In genomic region chr7:50757703-50758390, GRCh38 we compare ENCODE assay signal across 33 cellular contexts.
"Had no signal": no experiment of that assay in that cellular context is flagged by ENCODE, and none has a peak within 500 bp of the region (broad histone marks: within the 10 kb centered on the region; RNA-seq: fewer than 3 reads in every experiment).

No MANE protein-coding gene starts in this region.

- H3K4me1 ChIP-seq: colonic mucosa had no signal

- H3K27ac Mint-ChIP-seq: activated CD4-positive, alpha-beta memory T cell treated with anti-CD3 and anti-CD28 coated beads for 36 hours; activated CD4-positive, alpha-beta T cell treated with anti-CD3 and anti-CD28 coated beads for 36 hours; activated CD4-positive, alpha-beta T cell treated with anti-CD3 and anti-CD28 coated beads, Interleukin-2, amount 10 ng/mL, durations not matched to agents 24 days and 14 days; activated CD8-positive, alpha-beta memory T cell treated with anti-CD3 and anti-CD28 coated beads, Interleukin-2, amount 10 ng/mL, durations not matched to agents 7 days and 5 days; activated CD8-positive, alpha-beta T cell treated with anti-CD3 and anti-CD28 coated beads, Interleukin-2, amount 10 ng/mL, durations not matched to agents 7 days and 5 days; activated naive CD4-positive, alpha-beta T cell treated with anti-CD3 and anti-CD28 coated beads for 36 hours; activated naive CD4-positive, alpha-beta T cell treated with anti-CD3 and anti-CD28 coated beads, Interleukin-2, amount 50 U/mL, for 24 hours; activated naive CD8-positive, alpha-beta T cell treated with anti-CD3 and anti-CD28 coated beads for 36 hours; activated naive CD8-positive, alpha-beta T cell treated with anti-CD3 and anti-CD28 coated beads, Interleukin-2, amount 50 U/mL, for 24 hours; activated T-helper 1 cell treated with anti-CD3 and anti-CD28 coated beads, Interleukin-12 subunit alpha, Interleukin-12 subunit beta, Interleukin-2, Interleukin-4 antibody, amounts not matched to agents 30 ng/mL and 10 ng/mL and 1 ng/mL, durations not matched to agents 14 hours and 24 hours and 36 hours; activated T-helper 2 cell treated with anti-CD3 and anti-CD28 coated beads, Interferon-gamma antibody, Interleukin-2, Interleukin-4, amounts not matched to agents 10 μg/mL and 5 μg/mL and 100 μg/mL, durations not matched to agents 14 hours and 24 hours and 36 hours; T-helper 17 cell; T-helper 2 cell treated with Interferon-gamma antibody and Interleukin-4, amounts not matched to agents 5 μg/mL and 100 μg/mL, for 36 hours had no signal

- H3K9me3 Mint-ChIP-seq: activated CD4-positive, alpha-beta memory T cell treated with anti-CD3 and anti-CD28 coated beads for 36 hours; activated CD4-positive, alpha-beta T cell treated with anti-CD3 and anti-CD28 coated beads, Interleukin-2, amount 10 ng/mL, durations not matched to agents 24 days and 14 days; activated T-helper 1 cell treated with anti-CD3 and anti-CD28 coated beads, Interleukin-12 subunit alpha, Interleukin-12 subunit beta, Interleukin-2, Interleukin-4 antibody, amounts not matched to agents 30 ng/mL and 10 ng/mL and 1 ng/mL, durations not matched to agents 14 hours and 24 hours and 36 hours; activated T-helper 2 cell treated with anti-CD3 and anti-CD28 coated beads, Interferon-gamma antibody, Interleukin-2, Interleukin-4, amounts not matched to agents 10 μg/mL and 5 μg/mL and 100 μg/mL, durations not matched to agents 14 hours and 24 hours and 36 hours; T-helper 2 cell treated with Interferon-gamma antibody and Interleukin-4, amounts not matched to agents 5 μg/mL and 100 μg/mL, for 36 hours had no signal

- H3K4me3 ChIP-seq: adrenal gland, body of pancreas, colonic mucosa, esophagus squamous epithelium, gastroesophageal sphincter had no signal

- H3K4me3 Mint-ChIP-seq: activated CD4-positive, alpha-beta memory T cell treated with anti-CD3 and anti-CD28 coated beads for 36 hours; activated CD4-positive, alpha-beta T cell treated with anti-CD3 and anti-CD28 coated beads for 36 hours; activated CD4-positive, alpha-beta T cell treated with anti-CD3 and anti-CD28 coated beads, Interleukin-2, amount 10 ng/mL, durations not matched to agents 24 days and 14 days; activated CD8-positive, alpha-beta memory T cell treated with anti-CD3 and anti-CD28 coated beads, Interleukin-2, amount 10 ng/mL, durations not matched to agents 7 days and 5 days; activated CD8-positive, alpha-beta T cell treated with anti-CD3 and anti-CD28 coated beads, Interleukin-2, amount 10 ng/mL, durations not matched to agents 7 days and 5 days; activated naive CD4-positive, alpha-beta T cell treated with anti-CD3 and anti-CD28 coated beads for 36 hours; activated naive CD4-positive, alpha-beta T cell treated with anti-CD3 and anti-CD28 coated beads, Interleukin-2, amount 50 U/mL, for 24 hours; activated naive CD8-positive, alpha-beta T cell treated with anti-CD3 and anti-CD28 coated beads for 36 hours; activated naive CD8-positive, alpha-beta T cell treated with anti-CD3 and anti-CD28 coated beads, Interleukin-2, amount 50 U/mL, for 24 hours; activated T-helper 1 cell treated with anti-CD3 and anti-CD28 coated beads, Interleukin-12 subunit alpha, Interleukin-12 subunit beta, Interleukin-2, Interleukin-4 antibody, amounts not matched to agents 30 ng/mL and 10 ng/mL and 1 ng/mL, durations not matched to agents 14 hours and 24 hours and 36 hours; T-helper 17 cell; T-helper 2 cell treated with Interferon-gamma antibody and Interleukin-4, amounts not matched to agents 5 μg/mL and 100 μg/mL, for 36 hours had no signal

- H3K27ac ChIP-seq: adrenal gland, colonic mucosa, epithelial cell of prostate, esophagus squamous epithelium, gastroesophageal sphincter, WERI-Rb-1 had no signal

- H3K36me3 Mint-ChIP-seq: activated CD4-positive, alpha-beta memory T cell treated with anti-CD3 and anti-CD28 coated beads for 36 hours; activated CD8-positive, alpha-beta memory T cell treated with anti-CD3 and anti-CD28 coated beads, Interleukin-2, amount 10 ng/mL, durations not matched to agents 7 days and 5 days had no signal

- H3K27me3 Mint-ChIP-seq: activated CD4-positive, alpha-beta memory T cell treated with anti-CD3 and anti-CD28 coated beads for 36 hours; activated CD4-positive, alpha-beta T cell treated with anti-CD3 and anti-CD28 coated beads for 36 hours; activated CD4-positive, alpha-beta T cell treated with anti-CD3 and anti-CD28 coated beads, Interleukin-2, amount 10 ng/mL, durations not matched to agents 24 days and 14 days; activated CD8-positive, alpha-beta memory T cell treated with anti-CD3 and anti-CD28 coated beads, Interleukin-2, amount 10 ng/mL, durations not matched to agents 7 days and 5 days; activated naive CD4-positive, alpha-beta T cell treated with anti-CD3 and anti-CD28 coated beads, Interleukin-2, amount 50 U/mL, for 24 hours; activated naive CD8-positive, alpha-beta T cell treated with anti-CD3 and anti-CD28 coated beads for 36 hours; activated naive CD8-positive, alpha-beta T cell treated with anti-CD3 and anti-CD28 coated beads, Interleukin-2, amount 50 U/mL, for 24 hours; T-helper 17 cell had no signal

- H3K27me3 ChIP-seq: adrenal gland, body of pancreas, colonic mucosa, esophagus squamous epithelium, gastroesophageal sphincter had no signal

- H3K36me3 ChIP-seq: adrenal gland, colonic mucosa, WERI-Rb-1 had no signal

- DNase-seq: activated CD4-positive, alpha-beta memory T cell treated with anti-CD3 and anti-CD28 coated beads for 36 hours; activated CD4-positive, alpha-beta T cell treated with anti-CD3 and anti-CD28 coated beads for 36 hours; activated CD4-positive, alpha-beta T cell treated with anti-CD3 and anti-CD28 coated beads, Interleukin-2, amount 10 ng/mL, durations not matched to agents 24 days and 14 days; activated CD4-positive, CD25-positive, alpha-beta regulatory T cell; activated CD4-positive, CD25-positive, alpha-beta regulatory T cell treated with anti-CD3 and anti-CD28 coated beads, Interleukin-2, amount 50 U/mL, for 72 hours; activated CD8-positive, alpha-beta memory T cell treated with anti-CD3 and anti-CD28 coated beads, Interleukin-2, amount 10 ng/mL, durations not matched to agents 7 days and 5 days; activated CD8-positive, alpha-beta memory T cell treated with anti-CD3 and anti-CD28 coated beads, Interleukin-2, amount 50 U/mL, for 4 hours; activated CD8-positive, alpha-beta T cell treated with anti-CD3 and anti-CD28 coated beads, Interleukin-2, amount 10 ng/mL, durations not matched to agents 7 days and 5 days; activated effector memory CD4-positive, alpha-beta T cell treated with anti-CD3 and anti-CD28 coated beads, Interleukin-2, amount 50 U/mL, for 16 hours; activated naive CD4-positive, alpha-beta T cell treated with anti-CD3 and anti-CD28 coated beads for 36 hours; activated naive CD8-positive, alpha-beta T cell treated with anti-CD3 and anti-CD28 coated beads for 36 hours; activated naive CD8-positive, alpha-beta T cell treated with anti-CD3 and anti-CD28 coated beads, Interleukin-2, amount 50 U/mL, for 24 hours; activated T-cell treated with anti-CD3 and anti-CD28 coated beads, Interleukin-2, amount 50 U/mL, for 1 hour; activated T-cell treated with anti-CD3 and anti-CD28 coated beads, Interleukin-2, amount 50 U/mL, for 48 hours; adrenal gland; amygdala; aorta; body of pancreas; caudate nucleus; colonic mucosa; effector CD8-positive, alpha-beta T cell; esophagus squamous epithelium; foreskin melanocyte; T-helper 1 cell; T-helper 17 cell; T1000; WERI-Rb-1 had no signal

- H3K9me3 ChIP-seq: adrenal gland, body of pancreas, colonic mucosa, esophagus squamous epithelium, gastroesophageal sphincter had no signal
